Comparison of ENCODE assay signal across 16 cellular contexts in genomic region chr18:77668219-77668618, GRCh38.
DNase-seq lines count a peak whose midpoint lies in the region; ATAC-seq and TF ChIP-seq lines count a peak whose summit lies in the region.
"Had no signal": no experiment of that assay in that cellular context is flagged by ENCODE, and none has a peak within 500 bp of the region (broad histone marks: within the 10 kb centered on the region; RNA-seq: fewer than 3 reads in every experiment).

No MANE protein-coding gene starts in this region.

- H3K36me3 Mint-ChIP-seq in endothelial cell (ENCODE audit: low read depth, unreplicated experiment) (no peaks in the 10 kb centered on the region), WTC11 (no peaks in the 10 kb centered on the region)
- H3K36me3 Mint-ChIP-seq: CD8-positive, alpha-beta T cell had no signal

- H3K4me3 ChIP-seq in upper lobe of right lung = no peak overlapping the region
- H3K4me3 ChIP-seq: BLaER1 treated with 17β-estradiol and CSF1 and Interleukin-3, amounts not matched to agents 10 nM and 100 nM; K562 had no signal

- peaks cover 9% of the 10 kb centered on the region for H3K27me3 Mint-ChIP-seq in endothelial cell (ENCODE audit: unreplicated experiment)
- H3K27me3 Mint-ChIP-seq in WTC11 (ENCODE audit: low read depth) = peaks cover 3% of the 10 kb centered on the region; the same call in 1 of the 2 replicates

- peak; percentile 33 for DNase-seq in NCI-H748 (lab: John Stamatoyannopoulos, UW; ENCODE audit: unreplicated experiment)
- no peak for DNase-seq in NCI-H748 treated with DMSO at 0.1 percent for 48 hours (lab: John Stamatoyannopoulos, UW)
- DNase-seq in DMS153 treated with DMSO at 0.1 percent for 48 hours (lab: John Stamatoyannopoulos, UW; ENCODE audit: unreplicated experiment) = peak; percentile 4
- DNase-seq in endothelial cell (ENCODE audit: low spot score) = no peak
- no peak for DNase-seq in upper lobe of right lung
- no peak for DNase-seq in WTC11 (ENCODE audit: low spot score)
- no peak for DNase-seq in A172 (ENCODE audit: low spot score)
- DNase-seq: 8988T; Calu3; CD8-positive, alpha-beta T cell; HCEC 1CT; IMR-90 had no signal

- peaks cover 36% of the 10 kb centered on the region for H3K4me1 Mint-ChIP-seq in endothelial cell (ENCODE audit: unreplicated experiment)
- H3K4me1 Mint-ChIP-seq in WTC11 = peaks cover 29% of the 10 kb centered on the region
- H3K4me1 Mint-ChIP-seq: B cell had no signal

- CTCF ChIA-PET in WTC11 (lab: Charles Lee) = no interaction called here

- intact Hi-C loops in upper lobe of right lung (cut with DNase I) = no loop called here

- no peaks in the 10 kb centered on the region for H3K36me3 ChIP-seq in upper lobe of right lung
- H3K36me3 ChIP-seq: BLaER1 treated with 17β-estradiol and CSF1 and Interleukin-3, amounts not matched to agents 10 nM and 100 nM had no signal

- TF ChIP-seq CTCF in endothelial cell (IDR thresholded peaks at IDR 0.05; ENCODE audit: unreplicated experiment) (no peak), upper lobe of right lung (IDR thresholded peaks at IDR 0.05) (no peak), WTC11 (IDR thresholded peaks at IDR 0.05) (no peak)

- POLR2A ChIA-PET in WTC11 (lab: Charles Lee) = no interaction called here

- peaks cover 8% of the 10 kb centered on the region for H3K9me3 Mint-ChIP-seq in endothelial cell (ENCODE audit: unreplicated experiment)
- H3K9me3 Mint-ChIP-seq in WTC11 = peaks cover 4% of the 10 kb centered on the region
- H3K9me3 Mint-ChIP-seq: CD8-positive, alpha-beta T cell had no signal

- peaks cover 5% of the 10 kb centered on the region for H3K27me3 ChIP-seq in upper lobe of right lung
- H3K27me3 ChIP-seq: BLaER1 treated with 17β-estradiol and CSF1 and Interleukin-3, amounts not matched to agents 10 nM and 100 nM had no signal

- H3K27ac Mint-ChIP-seq in endothelial cell (ENCODE audit: unreplicated experiment) (peak overlapping the region; percentile 82), WTC11 (no peak overlapping the region)
- H3K27ac Mint-ChIP-seq: B cell; CD8-positive, alpha-beta T cell had no signal

- H3K27ac ChIP-seq in upper lobe of right lung = no peak overlapping the region
- H3K27ac ChIP-seq: BLaER1 treated with 17β-estradiol and CSF1 and Interleukin-3, amounts not matched to agents 10 nM and 100 nM had no signal

- H3K4me1 ChIP-seq in upper lobe of right lung = no peaks in the 10 kb centered on the region

- no peaks in the 10 kb centered on the region for H3K9me3 ChIP-seq in upper lobe of right lung
- H3K9me3 ChIP-seq: BLaER1 treated with 17β-estradiol and CSF1 and Interleukin-3, amounts not matched to agents 10 nM and 100 nM had no signal

- ATAC-seq in upper lobe of right lung (peak; percentile 32), WTC11 (no peak), HG03045 (IDR thresholded peaks at IDR 0.05; ENCODE audit: unreplicated experiment) (no peak)
- ATAC-seq: CD8-positive, alpha-beta T cell; K562 had no signal

- H3K4me3 Mint-ChIP-seq in endothelial cell (ENCODE audit: unreplicated experiment) (no peak overlapping the region), WTC11 (no peak overlapping the region)
- H3K4me3 Mint-ChIP-seq: B cell; CD8-positive, alpha-beta T cell had no signal

TF ChIP-seq in WTC11, 78 proteins besides CTCF, POLR2A, EP300 and RAD21:
- TF ChIP-seq MYBL2 (CRISPR knock-in tag; IDR thresholded peaks at IDR 0.05) (no peak), RORB (CRISPR knock-in tag; IDR thresholded peaks at IDR 0.05) (no peak), HMGXB4 (CRISPR knock-in tag; IDR thresholded peaks at IDR 0.05) (no peak), NFE2L1 (CRISPR knock-in tag; IDR thresholded peaks at IDR 0.05) (no peak), ZNF219 (CRISPR knock-in tag; IDR thresholded peaks at IDR 0.05; ENCODE audit: borderline replicate concordance) (no peak), ZBTB43 (CRISPR knock-in tag; IDR thresholded peaks at IDR 0.05) (no peak), E2F4 (CRISPR knock-in tag; IDR thresholded peaks at IDR 0.05; ENCODE audit: borderline replicate concordance, low read depth) (no peak), ZNF281 (CRISPR knock-in tag; IDR thresholded peaks at IDR 0.05) (no peak)

Comparison
In these comparisons a context has a peak if more than half of its experiments do, and no peak if none do; other contexts are left out.
1. DNase-seq: peak in NCI-H748 (single experiment) and DMS153 treated with DMSO at 0.1 percent for 48 hours (single experiment); none in NCI-H748 treated with DMSO at 0.1 percent for 48 hours (single experiment), endothelial cell (single experiment), upper lobe of right lung (single experiment), WTC11 (single experiment) and A172 (single experiment).